In genomic region chr9:116629700-116630099, GRCh38 we compare ENCODE assay signal across 25 cellular contexts.
"Had no signal": no experiment of that assay in that cellular context is flagged by ENCODE, and none has a peak within 500 bp of the region (broad histone marks: within the 10 kb centered on the region; RNA-seq: fewer than 3 reads in every experiment).

No MANE protein-coding gene starts in this region.

- FAIRE-seq: colon, endothelial cell of umbilical vein, islet of Langerhans, keratinocyte had no signal

- ATAC-seq: gastrocnemius medialis, heart right ventricle, left cardiac atrium, left lung, left ventricle myocardium superior, lower lobe of right lung, mucosa of descending colon had no signal

- H3K27ac Mint-ChIP-seq: mesothelial cell of epicardium had no signal

- H3K9me3 Mint-ChIP-seq: mesothelial cell of epicardium had no signal

- H3K27me3 ChIP-seq: dorsolateral prefrontal cortex, esophagus muscularis mucosa, gastrocnemius medialis, heart right ventricle, left lung had no signal

- H3K4me1 ChIP-seq: esophagus muscularis mucosa, gastrocnemius medialis, left lung, lower lobe of right lung had no signal

- H3K4me3 Mint-ChIP-seq: mesothelial cell of epicardium, naive B cell had no signal

- H3K36me3 ChIP-seq: esophagus muscularis mucosa, gastrocnemius medialis, heart right ventricle, left lung, lower lobe of right lung had no signal

- H3K9me3 ChIP-seq: esophagus muscularis mucosa, gastrocnemius medialis, heart right ventricle, left lung, lower lobe of right lung, mucosa of descending colon had no signal

- DNase-seq: dermis blood vessel endothelial cell; dorsolateral prefrontal cortex; effector CD4-positive, alpha-beta T cell; effector memory CD4-positive, alpha-beta T cell; foreskin fibroblast; foreskin melanocyte; gastrocnemius medialis; glutamatergic neuron; head of caudate nucleus; heart right ventricle; hippocampal formation; left cardiac atrium; left lung; left ventricle myocardium superior; lower lobe of right lung; mesenchymal stem cell; mucosa of descending colon; naive B cell had no signal

- H3K36me3 Mint-ChIP-seq: mesothelial cell of epicardium had no signal

- H3K27ac ChIP-seq: coronary artery, dorsolateral prefrontal cortex, esophagus muscularis mucosa, gastrocnemius medialis, heart right ventricle, left lung, lower lobe of right lung had no signal

- H3K4me1 Mint-ChIP-seq: naive B cell had no signal

- H3K4me3 ChIP-seq: coronary artery, dorsolateral prefrontal cortex, esophagus muscularis mucosa, gastrocnemius medialis, heart right ventricle, left lung, lower lobe of right lung, mucosa of descending colon had no signal
